2 cellular contexts compared by ENCODE assay signal in genomic region chr1:151593651-151594625, GRCh38.
TF ChIP-seq lines count a peak whose summit lies in the region.

No MANE protein-coding gene starts in this region.

TF ChIP-seq in HCT116, 20 proteins besides CTCF, POLR2A, EP300 and RAD21 (continued from another document):
- TF ChIP-seq ZBTB33 (IDR thresholded peaks at IDR 0.05; ENCODE audit: extremely low read depth, insufficient replicate concordance, low read length) (no peak), ATF3 (IDR thresholded peaks at IDR 0.05) (no peak), REST (IDR thresholded peaks at IDR 0.05; ENCODE audit: low read depth) (no peak)

TF ChIP-seq in liver, 16 proteins besides CTCF, POLR2A, EP300 and RAD21 (continued from another document):
- TF ChIP-seq REST (IDR thresholded peaks at IDR 0.05) (no peak), YY1 (IDR thresholded peaks at IDR 0.05) (peak; percentile 33), MAX (IDR thresholded peaks at IDR 0.05) (peak; percentile 44)
